In genomic region chr1:200367841-200368534, GRCh38 we compare ENCODE assay signal across 12 cellular contexts. TPM values are rescaled to one million over a fixed set of nuclear protein-coding genes. Genes with fewer than 3 reads are reported as not detected.
DNase-seq lines count a peak whose midpoint lies in the region; ATAC-seq and TF ChIP-seq lines count a peak whose summit lies in the region.
"Had no signal": no experiment of that assay in that cellular context is flagged by ENCODE, and none has a peak within 500 bp of the region (broad histone marks: within the 10 kb centered on the region; RNA-seq: fewer than 3 reads in every experiment).

No MANE protein-coding gene starts in this region.

- H3K4me1 ChIP-seq in RWPE2 (ENCODE audit: insufficient read depth, poor library complexity, severe bottlenecking), result peaks cover 43% of the 10 kb centered on the region
- H3K4me1 ChIP-seq in aorta (ENCODE audit: control insufficient read depth in 1 of 2, insufficient read depth in 2 of 2, low read length in 2 of 2), result no peaks in the 10 kb centered on the region
- H3K4me1 ChIP-seq: ascending aorta had no signal

- POLR2A ChIA-PET in activated CD8-positive, alpha-beta T cell treated with anti-CD3 and anti-CD28 coated beads for 36 hours (lab: Charles Lee), result no interaction called here

- H3K36me3 ChIP-seq in RWPE2 (ENCODE audit: low read depth) (no peaks in the 10 kb centered on the region), aorta (ENCODE audit: control insufficient read depth in 1 of 2, insufficient read depth in 2 of 2, low read length in 1 of 2) (no peaks in the 10 kb centered on the region)
- H3K36me3 ChIP-seq: ascending aorta had no signal

- CTCF ChIA-PET in activated CD8-positive, alpha-beta T cell treated with anti-CD3 and anti-CD28 coated beads for 36 hours (lab: Charles Lee), result interaction anchor here (1.1 to 1.4 kb wide), 2 partner anchors 15 to 683 kb away, joined by 3 to 5 read pairs; no protein-coding TSS in a partner anchor

- H3K9me3 Mint-ChIP-seq in effector memory CD8-positive, alpha-beta T cell, result no peaks in the 10 kb centered on the region
- H3K9me3 Mint-ChIP-seq in activated CD8-positive, alpha-beta T cell treated with anti-CD3 and anti-CD28 coated beads for 36 hours, result no peaks in the 10 kb centered on the region
- H3K9me3 Mint-ChIP-seq: neural crest cell had no signal

- H3K4me3 ChIP-seq in RWPE2 (ENCODE audit: severe bottlenecking), result no peak overlapping the region
- H3K4me3 ChIP-seq in fibroblast of villous mesenchyme (ENCODE audit: low read depth, low read length), result no peak overlapping the region
- no peak overlapping the region for H3K4me3 ChIP-seq in skeletal muscle cell (ENCODE audit: low read depth, low read length)
- no peak overlapping the region for H3K4me3 ChIP-seq in aorta (ENCODE audit: low read length in 2 of 2)
- H3K4me3 ChIP-seq: ascending aorta had no signal

- 59 to 65% methylated on average over 3 of the region's 3 CpGs for WGBS in aorta, 2 donors

- no peak for TF ChIP-seq CTCF in RWPE2 (IDR thresholded peaks at IDR 0.05; ENCODE audit: poor library complexity, severe bottlenecking)
- no peak for TF ChIP-seq CTCF in fibroblast of villous mesenchyme (IDR thresholded peaks at IDR 0.05; ENCODE audit: insufficient read depth, low read depth, low read length)
- TF ChIP-seq CTCF in activated CD8-positive, alpha-beta T cell treated with anti-CD3 and anti-CD28 coated beads for 36 hours (IDR thresholded peaks at IDR 0.05), result no peak

- H3K27ac ChIP-seq in RWPE2 (ENCODE audit: poor library complexity, severe bottlenecking) (peak overlapping the region; percentile 30), aorta (ENCODE audit: low read depth in 1 of 2, low read length in 2 of 2) (no peak overlapping the region)
- H3K27ac ChIP-seq: ascending aorta had no signal

- no peaks in the 10 kb centered on the region for H3K27me3 Mint-ChIP-seq in effector memory CD8-positive, alpha-beta T cell
- H3K27me3 Mint-ChIP-seq in activated CD8-positive, alpha-beta T cell treated with anti-CD3 and anti-CD28 coated beads for 36 hours, result no peaks in the 10 kb centered on the region

- H3K27me3 ChIP-seq in RWPE2 (ENCODE audit: insufficient read depth, poor library complexity, severe bottlenecking) (no peaks in the 10 kb centered on the region), aorta (ENCODE audit: control insufficient read depth in 1 of 2, insufficient read depth in 2 of 2, low read length in 1 of 2) (no peaks in the 10 kb centered on the region)
- H3K27me3 ChIP-seq: ascending aorta had no signal

- H3K27ac Mint-ChIP-seq in effector memory CD8-positive, alpha-beta T cell, result no peak overlapping the region
- H3K27ac Mint-ChIP-seq in activated CD8-positive, alpha-beta T cell treated with anti-CD3 and anti-CD28 coated beads for 36 hours, result no peak overlapping the region
- H3K27ac Mint-ChIP-seq: activated CD8-positive, alpha-beta T cell treated with anti-CD3 and anti-CD28 coated beads, Interleukin-2, amount 10 ng/mL, durations not matched to agents 7 days and 5 days had no signal

- ATAC-seq in RWPE2 (ENCODE audit: low read depth), result peak; percentile 50
- ATAC-seq in aorta (ENCODE audit: low FRiP score), result no peak
- ATAC-seq in effector memory CD8-positive, alpha-beta T cell (replicated peaks), result no peak
- ATAC-seq in activated CD8-positive, alpha-beta T cell treated with anti-CD3 and anti-CD28 coated beads for 36 hours, result no peak
- ATAC-seq: activated CD8-positive, alpha-beta T cell treated with anti-CD3 and anti-CD28 coated beads, Interleukin-2, amount 10 ng/mL, durations not matched to agents 7 days and 5 days had no signal

- H3K36me3 Mint-ChIP-seq in effector memory CD8-positive, alpha-beta T cell (ENCODE audit: insufficient read depth), result peaks cover 3% of the 10 kb centered on the region
- peaks cover 2% of the 10 kb centered on the region for H3K36me3 Mint-ChIP-seq in activated CD8-positive, alpha-beta T cell treated with anti-CD3 and anti-CD28 coated beads for 36 hours (ENCODE audit: low read depth)

- H3K9me3 ChIP-seq in RWPE2 (ENCODE audit: severe bottlenecking) (no peaks in the 10 kb centered on the region), aorta (ENCODE audit: control insufficient read depth, low read length) (no peaks in the 10 kb centered on the region)
- H3K9me3 ChIP-seq: ascending aorta had no signal

- peak; percentile 81 for DNase-seq in GM03348 (ENCODE audit: low spot score)
- DNase-seq in RWPE2 (ENCODE audit: low spot score), result no peak
- DNase-seq in fibroblast of villous mesenchyme (ENCODE audit: low read depth), result peak; percentile 73
- peak; percentile 85 for DNase-seq in skeletal muscle cell (ENCODE audit: low read depth)
- no peak for DNase-seq in aorta
- DNase-seq in stimulated activated CD4-positive, alpha-beta T cell treated with anti-CD3 and anti-CD28 coated beads, Interleukin-4, amount 100 ng/mL, for 1 hour, result no peak
- DNase-seq in effector memory CD8-positive, alpha-beta T cell, result no peak
- DNase-seq in activated CD8-positive, alpha-beta T cell treated with anti-CD3 and anti-CD28 coated beads for 36 hours, result no peak
- DNase-seq: activated CD8-positive, alpha-beta T cell treated with anti-CD3 and anti-CD28 coated beads, Interleukin-2, amount 10 ng/mL, durations not matched to agents 7 days and 5 days; NK-92 treated with Interleukin-12 subunit alpha and Interleukin-12 subunit beta, amount 100 ng/mL, for 24 hours had no signal

- intact Hi-C loops in aorta (cut with DNase I), result no loop called here
- intact Hi-C loops in activated CD8-positive, alpha-beta T cell treated with anti-CD3 and anti-CD28 coated beads for 36 hours (cut with micrococcal nuclease), result no loop called here

- H3K4me1 Mint-ChIP-seq in effector memory CD8-positive, alpha-beta T cell (ENCODE audit: low read depth in 2 of 2), result no peaks in the 10 kb centered on the region
- H3K4me1 Mint-ChIP-seq in activated CD8-positive, alpha-beta T cell treated with anti-CD3 and anti-CD28 coated beads for 36 hours (ENCODE audit: low read depth), result no peaks in the 10 kb centered on the region

- no peak overlapping the region for H3K4me3 Mint-ChIP-seq in effector memory CD8-positive, alpha-beta T cell
- no peak overlapping the region for H3K4me3 Mint-ChIP-seq in activated CD8-positive, alpha-beta T cell treated with anti-CD3 and anti-CD28 coated beads for 36 hours
- H3K4me3 Mint-ChIP-seq: activated CD8-positive, alpha-beta T cell treated with anti-CD3 and anti-CD28 coated beads, Interleukin-2, amount 10 ng/mL, durations not matched to agents 7 days and 5 days; neural crest cell had no signal

RNA-seq across cellular contexts. Expression of gene ZNF281, which starts 41.8 kb away (rescaled TPM):
- 47.4 and 48.8 TPM in 2 replicates for total RNA-seq in fibroblast of villous mesenchyme
- 10 to 100 TPM; 12.8 to 13.1 TPM for total RNA-seq in aorta
- polyA plus RNA-seq in aorta, result 1 to 10 TPM; 2.1 to 3.2 TPM
- 10 to 100 TPM; 12.0 to 12.2 TPM for total RNA-seq in activated CD8-positive, alpha-beta T cell treated with anti-CD3 and anti-CD28 coated beads for 36 hours

Comparison
In these comparisons a context has a peak if more than half of its experiments do, and no peak if none do; other contexts are left out.
1. DNase-seq: peak in GM03348 (single experiment), fibroblast of villous mesenchyme (single experiment) and skeletal muscle cell (single experiment); none in RWPE2 (single experiment), aorta (0 of 2), stimulated activated CD4-positive, alpha-beta T cell treated with anti-CD3 and anti-CD28 coated beads, Interleukin-4, amount 100 ng/mL, for 1 hour (single experiment), effector memory CD8-positive, alpha-beta T cell (0 of 3) and activated CD8-positive, alpha-beta T cell treated with anti-CD3 and anti-CD28 coated beads for 36 hours (single experiment).